Comparison of ENCODE assay signal across 8 cellular contexts in the genomic region with DNA sequence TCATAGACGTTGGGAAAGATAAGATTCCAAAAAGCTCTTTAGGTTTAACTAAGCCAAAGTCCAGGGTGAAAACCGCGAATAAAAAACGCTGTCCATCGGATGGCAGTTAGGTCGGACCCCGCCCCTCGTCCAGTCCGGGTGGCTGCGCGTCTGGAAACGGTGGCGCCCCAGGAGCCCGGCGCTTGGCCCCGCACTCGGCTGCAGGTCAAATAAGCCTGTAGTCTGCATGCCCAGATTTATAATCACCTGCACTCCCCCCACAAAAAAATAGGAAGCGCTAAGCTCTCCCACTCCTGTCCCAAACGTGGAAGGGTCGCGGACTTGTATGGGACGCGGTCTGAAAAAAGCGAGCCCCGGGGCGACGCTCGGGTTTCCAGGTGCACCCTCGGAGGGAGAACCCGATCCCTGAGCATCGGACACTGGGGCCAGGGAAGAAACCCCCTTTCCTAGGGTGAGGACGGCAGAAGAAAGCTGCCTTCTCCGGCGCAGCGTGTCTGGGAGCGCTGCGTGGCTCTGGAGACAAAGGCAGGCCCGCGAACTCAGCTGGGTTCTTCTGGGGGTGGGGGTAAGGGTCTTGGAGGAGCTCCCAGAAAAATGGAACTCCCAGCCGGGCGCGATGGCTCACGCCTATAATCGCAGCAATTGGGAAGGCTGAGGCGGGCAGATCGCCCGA. TPM values are rescaled to one million over a fixed set of nuclear protein-coding genes. Genes with fewer than 3 reads are reported as not detected.
A peak's percentile ranks its signal among the peaks of the same experiment; 100 is the strongest.
DNase-seq lines count a peak whose midpoint lies in the region; ATAC-seq and TF ChIP-seq lines count a peak whose summit lies in the region.

No MANE protein-coding gene starts in this region.

- H3K27me3 ChIP-seq in neutrophil: peaks cover 6% of the 10 kb centered on the region
- H3K27me3 ChIP-seq in aorta (ENCODE audit: control insufficient read depth in 1 of 2, insufficient read depth in 2 of 2, low read length in 1 of 2): no peaks in the 10 kb centered on the region

- no peaks in the 10 kb centered on the region for H3K36me3 ChIP-seq in neutrophil
- H3K36me3 ChIP-seq in aorta (ENCODE audit: control insufficient read depth in 1 of 2, insufficient read depth in 2 of 2, low read length in 1 of 2): no peaks in the 10 kb centered on the region

- 0 to 1% methylated on average over 47 of the region's 47 CpGs for WGBS in aorta, 2 donors

- peak overlapping the region; percentile 93 for H3K4me3 Mint-ChIP-seq in activated naive CD4-positive, alpha-beta T cell treated with anti-CD3 and anti-CD28 coated beads for 36 hours

- TF ChIP-seq CTCF in neutrophil (IDR thresholded peaks at IDR 0.05): no peak

- CTCF ChIA-PET in activated naive CD4-positive, alpha-beta T cell treated with anti-CD3 and anti-CD28 coated beads for 36 hours (lab: Charles Lee): interaction anchor here (0.5 kb wide), 1 partner anchor 1818 kb away, joined by 3 read pairs; no protein-coding TSS in a partner anchor

- peaks cover 8% of the 10 kb centered on the region for H3K36me3 Mint-ChIP-seq in activated naive CD4-positive, alpha-beta T cell treated with anti-CD3 and anti-CD28 coated beads for 36 hours (ENCODE audit: low read depth)

- H3K27ac ChIP-seq in neutrophil: peak overlapping the region; percentile 85
- H3K27ac ChIP-seq in aorta (ENCODE audit: low read depth in 1 of 2, low read length in 2 of 2): peak overlapping the region; percentile 23 to 87

- H3K27me3 Mint-ChIP-seq in activated naive CD4-positive, alpha-beta T cell treated with anti-CD3 and anti-CD28 coated beads for 36 hours (ENCODE audit: low read depth): no peaks in the 10 kb centered on the region

- peaks cover 25% of the 10 kb centered on the region for H3K4me1 Mint-ChIP-seq in activated naive CD4-positive, alpha-beta T cell treated with anti-CD3 and anti-CD28 coated beads for 36 hours (ENCODE audit: low read depth)

- DNase-seq in activated CD4-positive, CD25-positive, alpha-beta regulatory T cell treated with anti-CD3 and anti-CD28 coated beads, Interleukin-2, amount 50 U/mL, for 72 hours: peak; percentile 63
- DNase-seq in NCI-H460 (ENCODE audit: extremely low read depth, low read depth): peak; percentile 80
- DNase-seq in activated naive CD4-positive, alpha-beta T cell treated with anti-CD3 and anti-CD28 coated beads for 36 hours: peak; percentile 48
- peak; percentile 87 for DNase-seq in glomerular visceral epithelial cell (ENCODE audit: extremely low spot score)
- DNase-seq in aorta: peak; percentile 78 to 90

- H3K4me1 ChIP-seq in neutrophil (ENCODE audit: control insufficient read depth in 1 of 2, insufficient read depth in 1 of 2, low read depth in 1 of 2, low read length in 1 of 2) (peaks cover 21 to 23% of the 10 kb centered on the region in 2 experiments), aorta (ENCODE audit: control insufficient read depth in 1 of 2, insufficient read depth in 2 of 2, low read length in 2 of 2) (peaks cover 0 to 9% of the 10 kb centered on the region in 2 donors)

- no peaks in the 10 kb centered on the region for H3K9me3 Mint-ChIP-seq in activated naive CD4-positive, alpha-beta T cell treated with anti-CD3 and anti-CD28 coated beads for 36 hours

- H3K4me3 ChIP-seq in neutrophil (ENCODE audit: low read depth in 1 of 2, low read length in 1 of 2): peak overlapping the region; percentile 93 to 95
- H3K4me3 ChIP-seq in aorta (ENCODE audit: low read length in 2 of 2): peak overlapping the region; percentile 40 to 60

- H3K27ac Mint-ChIP-seq in activated naive CD4-positive, alpha-beta T cell treated with anti-CD3 and anti-CD28 coated beads for 36 hours: peak overlapping the region; percentile 86

- intact Hi-C loops in activated naive CD4-positive, alpha-beta T cell treated with anti-CD3 and anti-CD28 coated beads for 36 hours (cut with micrococcal nuclease): loop anchor here (5.0 kb wide), 3 partner anchors 279 to 439 kb away; partner anchors contain the start of gene SLC25A51
- intact Hi-C loops in aorta (cut with DNase I): loop anchor here in 1 of 2 donors (5.0 kb wide), 1 partner anchor 111 kb away; the partner anchor contains the start of gene FBXO10

- no peaks in the 10 kb centered on the region for H3K9me3 ChIP-seq in neutrophil
- no peaks in the 10 kb centered on the region for H3K9me3 ChIP-seq in aorta (ENCODE audit: control insufficient read depth, low read length)

- ATAC-seq in activated CD4-positive, CD25-positive, alpha-beta regulatory T cell treated with anti-CD3 and anti-CD28 coated beads, Interleukin-2, amount 50 U/mL, for 24 hours: no peak
- ATAC-seq in HG02973 (IDR thresholded peaks at IDR 0.05; ENCODE audit: unreplicated experiment): peak; percentile 9
- peak; percentile 53 for ATAC-seq in aorta (ENCODE audit: low FRiP score)

RNA-seq across cellular contexts. Expression of gene ZBTB5, which starts 0.9 kb away (rescaled TPM):
- total RNA-seq in NCI-H460 (2014; rRNA removed; shearing (Covaris generic)): 8.0 and 8.7 TPM in 2 replicates
- polyA plus RNA-seq in NCI-H460 (2014; cell fraction: nucleus; rRNA removed): 14.6 and 17.9 TPM in 2 replicates
- 10 to 100 TPM; 10.2 TPM for total RNA-seq in activated naive CD4-positive, alpha-beta T cell treated with anti-CD3 and anti-CD28 coated beads for 36 hours
- total RNA-seq in aorta: 10 to 100 TPM; 10.7 to 11.4 TPM
- polyA plus RNA-seq in aorta: 1 to 10 TPM; 2.4 to 8.0 TPM

RNA-seq across cellular contexts. Expression of gene POLR1E, which starts 19.6 kb away (rescaled TPM):
- 37.1 and 38.7 TPM in 2 replicates for total RNA-seq in NCI-H460 (2014; rRNA removed; shearing (Covaris generic))
- polyA plus RNA-seq in NCI-H460 (2014; cell fraction: nucleus; rRNA removed): 18.6 and 22.1 TPM in 2 replicates
- 10 to 100 TPM; 60.7 to 62.9 TPM for total RNA-seq in activated naive CD4-positive, alpha-beta T cell treated with anti-CD3 and anti-CD28 coated beads for 36 hours
- 10 to 100 TPM; 16.7 to 23.8 TPM for total RNA-seq in aorta
- 10 to 100 TPM; 15.1 to 25.7 TPM for polyA plus RNA-seq in aorta

RNA-seq across cellular contexts. Expression of gene GRHPR, which starts 43.7 kb away (rescaled TPM):
- 92.0 and 94.9 TPM in 2 replicates for total RNA-seq in NCI-H460 (2014; rRNA removed; shearing (Covaris generic))
- polyA plus RNA-seq in NCI-H460 (2014; cell fraction: nucleus; rRNA removed): 174 and 183 TPM in 2 replicates
- total RNA-seq in activated naive CD4-positive, alpha-beta T cell treated with anti-CD3 and anti-CD28 coated beads for 36 hours: 10 to 100 TPM; 72.8 to 75.6 TPM
- 10 to 100 TPM; 59.4 to 75.3 TPM for total RNA-seq in aorta
- polyA plus RNA-seq in aorta: 10 to 100 TPM; 72.9 to 99.7 TPM

Comparison
In these comparisons a context has a peak if more than half of its experiments do, and no peak if none do; other contexts are left out.
1. ATAC-seq: peak in HG02973 (single experiment) and aorta (single experiment); none in activated CD4-positive, CD25-positive, alpha-beta regulatory T cell treated with anti-CD3 and anti-CD28 coated beads, Interleukin-2, amount 50 U/mL, for 24 hours (0 of 2).
2. Peak in every context shown above with its lines, with median percentiles within 50 percentile points of each other: DNase-seq.